10 cellular contexts compared by ENCODE assay signal in the genomic region with DNA sequence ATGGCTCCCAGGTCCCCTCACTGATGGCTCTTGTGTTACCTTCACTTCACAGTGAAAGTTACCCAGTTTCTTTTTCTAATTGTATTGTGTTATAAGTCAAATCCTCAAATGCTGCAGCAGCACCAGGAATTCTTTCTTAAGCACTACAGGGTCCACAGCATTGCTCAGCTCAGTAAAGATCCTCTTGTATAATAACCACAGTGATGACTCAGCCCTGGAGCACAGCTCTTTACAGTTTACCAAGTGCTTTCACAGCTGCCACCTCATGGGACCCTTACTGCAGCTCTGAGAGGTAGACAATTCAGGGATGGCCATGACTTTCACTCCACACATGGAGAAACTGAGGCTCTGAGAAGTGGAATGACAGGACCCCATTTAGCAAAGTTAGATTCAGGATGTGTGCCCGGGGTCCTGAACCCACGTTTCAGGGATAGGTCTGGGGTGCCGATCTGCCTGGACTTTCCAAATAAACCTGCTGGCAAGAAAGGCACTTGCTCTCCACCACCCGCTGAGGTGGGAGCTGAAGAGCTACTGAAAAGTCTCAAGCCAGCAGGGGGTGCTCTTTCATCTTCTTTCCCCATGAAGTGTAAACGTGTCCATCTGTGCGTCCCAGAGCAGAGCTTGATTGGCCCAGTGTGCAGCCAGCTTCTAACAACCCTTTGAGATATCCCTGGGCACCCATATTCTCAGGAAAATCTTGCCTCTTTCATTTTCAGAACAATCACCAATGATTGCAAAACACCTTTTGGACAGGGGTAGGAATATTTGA. TPM values are rescaled to one million over a fixed set of nuclear protein-coding genes. Genes with fewer than 3 reads are reported as not detected.
DNase-seq lines count a peak whose midpoint lies in the region; ATAC-seq and TF ChIP-seq lines count a peak whose summit lies in the region.
"Had no signal": no experiment of that assay in that cellular context is flagged by ENCODE, and none has a peak within 500 bp of the region (broad histone marks: within the 10 kb centered on the region; RNA-seq: fewer than 3 reads in every experiment).

No MANE protein-coding gene starts in this region.

- no peak overlapping the region for H3K4me3 ChIP-seq in GM12865 (ENCODE audit: low read depth, low read length)
- no peak overlapping the region for H3K4me3 ChIP-seq in colonic mucosa

- no peaks in the 10 kb centered on the region for H3K9me3 ChIP-seq in colonic mucosa

- H3K9ac ChIP-seq in colonic mucosa (ENCODE audit: low read depth in 2 of 2, low read length in 2 of 2): no peak overlapping the region

- DNase-seq in GM12865 (ENCODE audit: low read depth): peak; percentile 13
- DNase-seq in NCI-H345 treated with DMSO at 0.1 percent for 48 hours (lab: John Stamatoyannopoulos, UW; ENCODE audit: unreplicated experiment): peak; percentile 15
- peak; percentile 18 for DNase-seq in colonic mucosa
- DNase-seq in NCI-H1105 treated with DMSO at 0.1 percent for 48 hours (lab: John Stamatoyannopoulos, UW): no peak
- no peak for DNase-seq in NCI-H2081 treated with DMSO at 0.1 percent for 48 hours (lab: John Stamatoyannopoulos, UW)

- intact Hi-C loops in colonic mucosa (cut with DNase I): no loop called here

- H3K4me1 ChIP-seq in colonic mucosa: no peaks in the 10 kb centered on the region

- no peaks in the 10 kb centered on the region for H3K27me3 ChIP-seq in colonic mucosa

- no peaks in the 10 kb centered on the region for H3K36me3 ChIP-seq in colonic mucosa

- H3K27ac ChIP-seq in C4-2B (no peak overlapping the region), colonic mucosa (no peak overlapping the region)

- no peak for ATAC-seq in HG02610 (IDR thresholded peaks at IDR 0.05; ENCODE audit: unreplicated experiment)
- ATAC-seq in esophagus mucosa: no peak
- ATAC-seq: Right ventricle myocardium inferior, sciatic nerve had no signal

- TF ChIP-seq CTCF in C4-2B (conservative IDR thresholded peaks at IDR 0.05) (peak; percentile 25; the same call in 1 of the 2 replicates), GM12865 (IDR thresholded peaks at IDR 0.05; ENCODE audit: insufficient read depth, low read depth, low read length, missing control alignments) (peak; percentile 15), colonic mucosa (IDR thresholded peaks at IDR 0.05) (no peak)

RNA-seq across cellular contexts. Expression of gene GABRQ, which starts 35.7 kb away (rescaled TPM):
- total RNA-seq in colonic mucosa (under 1 TPM in 1 of 2 donors, not detected in 1; 0.03 TPM), esophagus mucosa (0.72 TPM)
- total RNA-seq: Right ventricle myocardium inferior had no signal

Comparison
In these comparisons a context has a peak if more than half of its experiments do, and no peak if none do; other contexts are left out.
1. DNase-seq: peak in GM12865 (single experiment), NCI-H345 treated with DMSO at 0.1 percent for 48 hours (single experiment) and colonic mucosa (single experiment); none in NCI-H1105 treated with DMSO at 0.1 percent for 48 hours (single experiment) and NCI-H2081 treated with DMSO at 0.1 percent for 48 hours (single experiment).